ENCODE assay signal across 8 cellular contexts in genomic region chr14:53151867-53152626, GRCh38. TPM values are rescaled to one million over a fixed set of nuclear protein-coding genes. Genes with fewer than 3 reads are reported as not detected.
DNase-seq lines count a peak whose midpoint lies in the region; ATAC-seq and TF ChIP-seq lines count a peak whose summit lies in the region.

No MANE protein-coding gene starts in this region.

- H3K27ac ChIP-seq in esophagus (ENCODE audit: low read depth in 2 of 2, low read length in 1 of 2) (peak overlapping the region; percentile 83 to 87), muscle layer of duodenum (ENCODE audit: low read length) (peak overlapping the region; percentile 5)

- no peak for DNase-seq in AG09309 (ENCODE audit: low read depth)
- peak; percentile 9 for DNase-seq in NCI-H82 treated with DMSO at 0.1 percent for 48 hours (lab: John Stamatoyannopoulos, UW; ENCODE audit: unreplicated experiment)
- DNase-seq in activated T-cell treated with anti-CD3 and anti-CD28 coated beads for 48 hours (ENCODE audit: low read depth) = peak; percentile 63
- DNase-seq in stimulated activated CD8-positive, alpha-beta memory T cell treated with anti-CD3 and anti-CD28 coated beads, Interleukin-7, amount 100 ng/mL, for 48 hours (ENCODE audit: extremely low read depth in 1 of 2, low read depth in 1 of 2) = peak; percentile 36 to 63

- no peaks in the 10 kb centered on the region for H3K9me3 ChIP-seq in esophagus (ENCODE audit: control insufficient read depth in 2 of 2, insufficient read depth in 1 of 2, low read depth in 1 of 2, low read length in 1 of 2)
- H3K9me3 ChIP-seq in muscle layer of duodenum (ENCODE audit: control insufficient read depth in 1 of 2, low read length in 2 of 2) = no peaks in the 10 kb centered on the region

- no peaks in the 10 kb centered on the region for H3K27me3 ChIP-seq in esophagus (ENCODE audit: control insufficient read depth in 1 of 2, insufficient read depth in 2 of 2, low read length in 2 of 2)
- H3K27me3 ChIP-seq in muscle layer of duodenum (ENCODE audit: low read depth, low read length) = no peaks in the 10 kb centered on the region

- H3K4me3 ChIP-seq in AG09309 (ENCODE audit: control insufficient read depth, low read depth, low read length) = peak overlapping the region; percentile 93
- H3K4me3 ChIP-seq in esophagus (ENCODE audit: low read depth in 1 of 2, low read length in 2 of 2) = peak overlapping the region; percentile 62 to 76
- peak overlapping the region; percentile 89 to 93 for H3K4me3 ChIP-seq in muscle layer of duodenum (ENCODE audit: low read depth in 1 of 2, low read length in 2 of 2)

- peak; percentile 22 for TF ChIP-seq CTCF in AG09309 (IDR thresholded peaks at IDR 0.05; ENCODE audit: control insufficient read depth, insufficient read depth, low read depth, low read length, missing control alignments)

- peak; percentile 22 for ATAC-seq in GM19023 (IDR thresholded peaks at IDR 0.05; ENCODE audit: unreplicated experiment)
- ATAC-seq in HG03354 (IDR thresholded peaks at IDR 0.05; ENCODE audit: poor library complexity, severe bottlenecking, unreplicated experiment) = peak; percentile 20

- H3K4me1 ChIP-seq in esophagus (ENCODE audit: control insufficient read depth in 2 of 2, insufficient read depth in 2 of 2, low read length in 1 of 2) (peaks cover 0 to 5% of the 10 kb centered on the region in 2 donors), muscle layer of duodenum (ENCODE audit: control insufficient read depth in 1 of 2, insufficient read depth in 2 of 2, low read length in 2 of 2) (peaks cover 7 to 8% of the 10 kb centered on the region in 2 donors)

- 0 to 1% methylated on average over 56 to 57 of the region's 57 CpGs for WGBS in esophagus, 2 donors

- no peaks in the 10 kb centered on the region for H3K36me3 ChIP-seq in esophagus (ENCODE audit: control insufficient read depth in 2 of 2, insufficient read depth in 2 of 2, low read length in 1 of 2)
- H3K36me3 ChIP-seq in muscle layer of duodenum (ENCODE audit: control insufficient read depth in 1 of 2, insufficient read depth in 2 of 2, low read length in 2 of 2) = no peaks in the 10 kb centered on the region

RNA-seq across cellular contexts. Expression of gene DDHD1, which starts 1.1 kb away (rescaled TPM):
- polyA plus RNA-seq in esophagus = 1 to 10 TPM; 1.0 to 1.5 TPM
